Comparison of ENCODE assay signal across 1 cellular context in genomic region chr15:42131826-42132806, GRCh38.
TF ChIP-seq lines count a peak whose summit lies in the region.

No MANE protein-coding gene starts in this region.

TF ChIP-seq in HepG2, 621 proteins besides CTCF, POLR2A, EP300 and RAD21:
- no peak for TF ChIP-seq GZF1 (CRISPR knock-in tag; IDR thresholded peaks at IDR 0.05)
